11 cellular contexts compared by ENCODE assay signal in genomic region chr2:207162319-207162718, GRCh38. TPM values are rescaled to one million over a fixed set of nuclear protein-coding genes. Genes with fewer than 3 reads are reported as not detected.
DNase-seq lines count a peak whose midpoint lies in the region; ATAC-seq and TF ChIP-seq lines count a peak whose summit lies in the region.
"Had no signal": no experiment of that assay in that cellular context is flagged by ENCODE, and none has a peak within 500 bp of the region (broad histone marks: within the 10 kb centered on the region; RNA-seq: fewer than 3 reads in every experiment).

No MANE protein-coding gene starts in this region.

- POLR2A ChIA-PET in CD4-positive, alpha-beta T cell (lab: Charles Lee) = interaction anchor here (0.6 to 9.7 kb wide), 5 partner anchors 11 to 369 kb away, joined by 3 to 463 read pairs (median 4); partner anchors contain the start of gene CREB1
- POLR2A ChIA-PET in Panc1 (lab: Charles Lee) = no interaction called here

- no TSS peak for BruUV-seq in Panc1 (replicated peaks; lab: Mats Ljungman, UMichigan)

- H3K4me3 ChIP-seq in Panc1 (ENCODE audit: low read depth in 2 of 2, low read length in 2 of 2) (peak overlapping the region; percentile 71 to 74), esophagus muscularis mucosa (peak overlapping the region; percentile 78 to 90 (median 82))

- DNase-seq in CD4-positive, alpha-beta T cell = no peak
- no peak for DNase-seq in Panc1 (ENCODE audit: low read depth, low spot score)
- DNase-seq in esophagus muscularis mucosa (ENCODE audit: extremely low spot score) = no peak
- peak; percentile 61 for DNase-seq in pons (ENCODE audit: low spot score)
- no peak for DNase-seq in SHP77 (lab: John Stamatoyannopoulos, UW)
- DNase-seq in GM13976 (ENCODE audit: low spot score) = no peak
- no peak for DNase-seq in NCI-H1694 (lab: John Stamatoyannopoulos, UW)
- DNase-seq: activated T-cell treated with anti-CD3 and anti-CD28 coated beads, Interleukin-2, amount 50 U/mL, for 1 hour; islet precursor cell; NCI-H510A treated with DMSO at 0.1 percent for 48 hours had no signal

- CTCF ChIA-PET in CD4-positive, alpha-beta T cell (lab: Charles Lee) = interaction anchor here (7.8 kb wide), 1 partner anchor 20 kb away, joined by 44 read pairs; no protein-coding TSS in a partner anchor
- CTCF ChIA-PET in Panc1 (lab: Charles Lee) = no interaction called here

- H3K4me1 ChIP-seq in Panc1 (ENCODE audit: control insufficient read depth, insufficient read depth, low read length) = peaks cover 39% of the 10 kb centered on the region
- H3K4me1 ChIP-seq in esophagus muscularis mucosa = peaks cover 57 to 65% (median 63%) of the 10 kb centered on the region in 4 donors

- peaks cover 26% of the 10 kb centered on the region for H3K36me3 Mint-ChIP-seq in CD4-positive, alpha-beta T cell (ENCODE audit: low read depth)

- WGBS in esophagus muscularis mucosa = 33% methylated on average over 8 of the region's 8 CpGs

- H3K4me3 Mint-ChIP-seq in CD4-positive, alpha-beta T cell = peak overlapping the region; percentile 99

- intact Hi-C loops in CD4-positive, alpha-beta T cell (cut with DNase I, micrococcal nuclease) = loop anchor here in 1 of 2 experiments (5.0 to 10.0 kb wide), 3 partner anchors 75 to 1078 kb away; partner anchors contain the start of genes FASTKD2, INO80D and MDH1B
- intact Hi-C loops in Panc1 (cut with micrococcal nuclease; ENCODE audit: unreplicated experiment) (loop anchor here (5.0 to 10.0 kb wide), 2 partner anchors 315 to 358 kb away; no protein-coding TSS in a partner anchor), esophagus muscularis mucosa (cut with DNase I) (loop anchor here (5.0 to 10.0 kb wide), 2 partner anchors 88 to 180 kb away; no protein-coding TSS in a partner anchor)

- no peaks in the 10 kb centered on the region for H3K9me3 ChIP-seq in CD4-positive, alpha-beta T cell (ENCODE audit: control insufficient read depth, low read length)
- H3K9me3 ChIP-seq in Panc1 (ENCODE audit: control insufficient read depth, insufficient read depth, low read depth, low read length) = no peaks in the 10 kb centered on the region
- no peaks in the 10 kb centered on the region for H3K9me3 ChIP-seq in esophagus muscularis mucosa

- peak overlapping the region; percentile 97 for H3K27ac Mint-ChIP-seq in CD4-positive, alpha-beta T cell

- peaks cover 81% of the 10 kb centered on the region for H3K4me1 Mint-ChIP-seq in CD4-positive, alpha-beta T cell (ENCODE audit: low read depth)

- no peaks in the 10 kb centered on the region for H3K27me3 ChIP-seq in CD4-positive, alpha-beta T cell (ENCODE audit: control insufficient read depth, insufficient read depth, low read length)
- no peaks in the 10 kb centered on the region for H3K27me3 ChIP-seq in Panc1 (ENCODE audit: control insufficient read depth, insufficient read depth, low read length)
- H3K27me3 ChIP-seq in esophagus muscularis mucosa = no peaks in the 10 kb centered on the region

- H3K27ac ChIP-seq in CD4-positive, alpha-beta T cell (ENCODE audit: low read depth, low read length) = no peak overlapping the region
- H3K27ac ChIP-seq in Panc1 (ENCODE audit: low read length) (peak overlapping the region; percentile 93), esophagus muscularis mucosa (replicated peaks in 1 of 4) (peak overlapping the region; percentile 100)

- no peak for TF ChIP-seq CTCF in CD4-positive, alpha-beta T cell (IDR thresholded peaks at IDR 0.05)
- no peak for TF ChIP-seq CTCF in Panc1 (IDR thresholded peaks at IDR 0.05)
- no peak for TF ChIP-seq CTCF in esophagus muscularis mucosa (IDR thresholded peaks at IDR 0.05)
- no peak for TF ChIP-seq CTCF in GM13976 (IDR thresholded peaks at IDR 0.05; ENCODE audit: borderline replicate concordance, control extremely low read depth, extremely low read depth, insufficient read depth, missing control alignments)

- H3K27me3 Mint-ChIP-seq in CD4-positive, alpha-beta T cell = no peaks in the 10 kb centered on the region

- no peaks in the 10 kb centered on the region for H3K9me3 Mint-ChIP-seq in CD4-positive, alpha-beta T cell

- in situ Hi-C loops in Panc1 (cut with HindIII; ENCODE audit: low pct_unique_long_range_greater_than_20kb, low sequenced_read_pairs) (no loop called here), GM13976 (cut with MboI; ENCODE audit: low sequenced_read_pairs, unreplicated experiment) (no loop called here)

- no peak for TF ChIP-seq EP300 in esophagus muscularis mucosa (IDR thresholded peaks at IDR 0.05)

- H3K36me3 ChIP-seq in Panc1 (ENCODE audit: control insufficient read depth, insufficient read depth, low read length) (no peaks in the 10 kb centered on the region), esophagus muscularis mucosa (no peaks in the 10 kb centered on the region)

- ATAC-seq in CD4-positive, alpha-beta T cell (ENCODE audit: poor library complexity) = no peak
- ATAC-seq in Panc1 (no peak), GM18873 (IDR thresholded peaks at IDR 0.05; ENCODE audit: low FRiP score, unreplicated experiment) (no peak)

- no peak for TF ChIP-seq POLR2A in esophagus muscularis mucosa (IDR thresholded peaks at IDR 0.05; ENCODE audit: low read depth)

RNA-seq across cellular contexts. Expression of gene KLF7, which starts 3.4 kb away (rescaled TPM):
- total RNA-seq in CD4-positive, alpha-beta T cell = 10 to 100 TPM; 90.1 to 96.9 TPM
- total RNA-seq in Panc1 (2021; ENCODE audit: unreplicated experiment) = 17.1 TPM
- 9.4 TPM for polyA plus RNA-seq in Panc1 (2012; ENCODE audit: insufficient read length)
- 10 to 100 TPM; 25.3 to 47.4 (median 36.9) TPM for total RNA-seq in esophagus muscularis mucosa
